ENCODE assay signal across 16 cellular contexts in the genomic region with DNA sequence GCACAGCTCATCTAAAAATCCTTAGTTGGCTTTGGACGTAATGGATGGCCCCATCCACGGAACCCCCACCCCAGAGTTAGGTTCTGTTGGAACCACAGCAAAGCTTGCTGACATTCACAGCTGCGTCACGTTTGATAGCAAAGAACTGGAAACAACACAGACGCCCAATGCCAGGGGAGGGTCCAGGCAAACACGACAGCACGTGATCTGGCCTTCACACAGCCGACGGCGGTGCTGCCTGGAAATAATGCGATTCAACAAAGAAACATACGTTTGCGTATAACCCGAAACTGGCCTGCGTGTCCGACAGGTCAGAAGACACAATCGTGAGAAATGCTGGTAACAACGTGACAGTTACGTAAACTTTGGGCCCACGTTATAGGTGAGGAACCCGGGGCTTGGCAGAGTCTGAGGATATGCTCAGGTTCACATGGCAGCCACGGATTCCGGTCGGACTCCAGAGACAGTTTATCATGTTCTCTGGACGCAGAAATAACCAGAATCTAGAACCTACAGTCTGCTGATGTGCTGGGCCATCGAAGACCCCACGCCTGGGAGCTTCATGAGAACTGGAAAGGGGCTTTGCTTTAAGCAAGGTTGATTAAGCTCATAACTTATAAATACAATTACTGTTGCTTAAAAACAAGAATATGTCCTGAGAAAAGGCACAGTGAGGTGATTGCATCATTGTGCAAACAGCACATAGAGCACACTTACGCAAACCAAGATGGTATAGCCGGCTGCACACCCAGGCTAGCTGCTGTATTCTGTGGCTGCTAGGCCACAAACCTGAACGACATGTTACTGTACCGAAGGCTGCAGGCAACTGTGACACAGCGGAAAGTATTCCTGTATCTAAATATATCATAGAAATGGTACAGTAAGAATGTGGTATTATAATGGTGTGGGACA.
A peak's percentile ranks its signal among the peaks of the same experiment; 100 is the strongest.
DNase-seq lines count a peak whose midpoint lies in the region; ATAC-seq and TF ChIP-seq lines count a peak whose summit lies in the region.
"Had no signal": no experiment of that assay in that cellular context is flagged by ENCODE, and none has a peak within 500 bp of the region (broad histone marks: within the 10 kb centered on the region; RNA-seq: fewer than 3 reads in every experiment).

No MANE protein-coding gene starts in this region.

- H3K4me3 ChIP-seq in heart left ventricle = no peak overlapping the region
- no peak overlapping the region for H3K4me3 ChIP-seq in right atrium auricular region
- H3K4me3 ChIP-seq in lower lobe of right lung = no peak overlapping the region
- no peak overlapping the region for H3K4me3 ChIP-seq in uterus
- H3K4me3 ChIP-seq: ascending aorta, heart right ventricle, SJCRH30 had no signal

- intact Hi-C loops in heart left ventricle (cut with DNase I) = no loop called here
- intact Hi-C loops in lower lobe of right lung (cut with DNase I) = no loop called here
- intact Hi-C loops in uterus (cut with DNase I; ENCODE audit: low total_unique reads) = no loop called here

- 83 to 91% (median 86%) methylated on average over 32 of the region's 32 CpGs for WGBS in heart left ventricle, 4 donors

- TF ChIP-seq POLR2A in heart left ventricle (IDR thresholded peaks at IDR 0.05) = no peak
- no peak for TF ChIP-seq POLR2A in uterus (IDR thresholded peaks at IDR 0.05)

- H3K27ac ChIP-seq in heart left ventricle = no peak overlapping the region
- H3K27ac ChIP-seq in right atrium auricular region = no peak overlapping the region
- no peak overlapping the region for H3K27ac ChIP-seq in lower lobe of right lung
- no peak overlapping the region for H3K27ac ChIP-seq in uterus
- H3K27ac ChIP-seq: ascending aorta, heart right ventricle, SJCRH30 had no signal

- no peak for ATAC-seq in heart left ventricle
- ATAC-seq in lower lobe of right lung = no peak
- no peak for ATAC-seq in HG03521 (IDR thresholded peaks at IDR 0.05; ENCODE audit: unreplicated experiment)
- ATAC-seq: activated CD4-positive, alpha-beta T cell treated with anti-CD3 and anti-CD28 coated beads for 36 hours; heart right ventricle had no signal

- H3K36me3 ChIP-seq in heart left ventricle = no peaks in the 10 kb centered on the region
- H3K36me3 ChIP-seq in right atrium auricular region = no peaks in the 10 kb centered on the region
- H3K36me3 ChIP-seq in lower lobe of right lung = peaks cover 7% of the 10 kb centered on the region
- H3K36me3 ChIP-seq in uterus = no peaks in the 10 kb centered on the region
- H3K36me3 ChIP-seq: ascending aorta, SJCRH30 had no signal

- TF ChIP-seq CTCF in heart left ventricle (IDR thresholded peaks at IDR 0.05) (no peak), right atrium auricular region (IDR thresholded peaks at IDR 0.05) (no peak), lower lobe of right lung (IDR thresholded peaks at IDR 0.05) (no peak), uterus (IDR thresholded peaks at IDR 0.05) (no peak)

- H3K27me3 ChIP-seq in heart left ventricle (peaks cover 0 to 7% (median 0%) of the 10 kb centered on the region in 9 donors), right atrium auricular region (no peaks in the 10 kb centered on the region), lower lobe of right lung (ENCODE audit: low read depth) (no peaks in the 10 kb centered on the region), uterus (no peaks in the 10 kb centered on the region)
- H3K27me3 ChIP-seq: ascending aorta, heart right ventricle, SJCRH30 had no signal

- H3K4me1 ChIP-seq in heart left ventricle (peaks cover 0 to 14% (median 2%) of the 10 kb centered on the region in 12 donors), right atrium auricular region (no peaks in the 10 kb centered on the region), lower lobe of right lung (peaks cover 19% of the 10 kb centered on the region), uterus (no peaks in the 10 kb centered on the region)
- H3K4me1 ChIP-seq: ascending aorta, SJCRH30 had no signal

- H3K9me3 ChIP-seq in heart left ventricle = peaks cover 0 to 9% (median 0%) of the 10 kb centered on the region in 12 donors
- peaks cover 0 to 11% of the 10 kb centered on the region in 2 donors for H3K9me3 ChIP-seq in right atrium auricular region
- no peaks in the 10 kb centered on the region for H3K9me3 ChIP-seq in lower lobe of right lung
- no peaks in the 10 kb centered on the region for H3K9me3 ChIP-seq in uterus
- H3K9me3 ChIP-seq: ascending aorta, SJCRH30 had no signal

- peak in 4 of 5 donors; percentile 4 to 39 (median 6) for DNase-seq in heart left ventricle
- no peak for DNase-seq in right atrium auricular region (ENCODE audit: low spot score)
- peak; percentile 47 for DNase-seq in SIG-M5 (lab: John Stamatoyannopoulos, UW)
- DNase-seq in lower lobe of right lung = peak; percentile 17
- DNase-seq in uterus = peak; percentile 3 to 5
- no peak for DNase-seq in NCI-H1436 treated with DMSO at 0.1 percent for 48 hours (lab: John Stamatoyannopoulos, UW)
- no peak for DNase-seq in RKO (ENCODE audit: low spot score)
- DNase-seq: activated CD4-positive, alpha-beta T cell treated with anti-CD3 and anti-CD28 coated beads for 36 hours; activated gamma-delta T cell treated with Interleukin-2 at 50 U/mL for 16 hours; heart right ventricle; NCI-H2029; retina; SJCRH30; T1000 had no signal

Comparison
In these comparisons a context has a peak if more than half of its experiments do, and no peak if none do; other contexts are left out.
1. DNase-seq: peak in heart left ventricle (4 of 5), SIG-M5 (single experiment), lower lobe of right lung (single experiment) and uterus (2 of 2); none in right atrium auricular region (single experiment), NCI-H1436 treated with DMSO at 0.1 percent for 48 hours (single experiment) and RKO (single experiment).